8 cellular contexts compared by ENCODE assay signal in genomic region chr10:72625276-72625607, GRCh38. TPM values are rescaled to one million over a fixed set of nuclear protein-coding genes. Genes with fewer than 3 reads are reported as not detected.
A peak's percentile ranks its signal among the peaks of the same experiment; 100 is the strongest.
DNase-seq lines count a peak whose midpoint lies in the region; ATAC-seq, FAIRE-seq and TF ChIP-seq lines count a peak whose summit lies in the region.

No MANE protein-coding gene starts in this region.

- H3K27me3 ChIP-seq in ACC112 (ENCODE audit: insufficient read depth, low read length): no peaks in the 10 kb centered on the region
- H3K27me3 ChIP-seq in bronchial epithelial cell (ENCODE audit: control insufficient read depth, insufficient read depth, low read length): no peaks in the 10 kb centered on the region

- H2AFZ ChIP-seq in ACC112 (ENCODE audit: low read length, unreplicated experiment): peak overlapping the region; percentile 88

- TF ChIP-seq CTCF in bronchial epithelial cell (IDR thresholded peaks at IDR 0.05; ENCODE audit: insufficient read depth, low read length, severe bottlenecking) (no peak), mucosa of descending colon (IDR thresholded peaks at IDR 0.05) (no peak)

- intact Hi-C loops in mucosa of descending colon (cut with DNase I, micrococcal nuclease): no loop called here

- no peaks in the 10 kb centered on the region for H3K9me3 Mint-ChIP-seq in IgD-negative memory B cell

- DNase-seq in bronchial epithelial cell (ENCODE audit: low read depth) (no peak), mucosa of descending colon (no peak), AG08396 (ENCODE audit: low spot score) (no peak), NCI-H446 (lab: John Stamatoyannopoulos, UW) (no peak)
- no peak for DNase-seq in central memory CD4-positive, alpha-beta T cell

- H3K4me1 Mint-ChIP-seq in IgD-negative memory B cell: peaks cover 11 to 19% (median 12%) of the 10 kb centered on the region in 3 donors

- FAIRE-seq in bronchial epithelial cell (lab: Jason Lieb, UNC): no peak

- H3K36me3 Mint-ChIP-seq in IgD-negative memory B cell: peaks cover 3% of the 10 kb centered on the region

- peak overlapping the region; percentile 97 to 99 (median 98) for H3K4me3 Mint-ChIP-seq in IgD-negative memory B cell

- H3K27ac ChIP-seq in ACC112 (ENCODE audit: low read depth, low read length): peak overlapping the region; percentile 55

- H3K27ac Mint-ChIP-seq in IgD-negative memory B cell: peak overlapping the region; percentile 71 to 92 (median 83)

- H3K9me3 ChIP-seq in mucosa of descending colon: no peaks in the 10 kb centered on the region

- H3K79me2 ChIP-seq in ACC112 (ENCODE audit: control insufficient read depth, insufficient read depth, low read length, unreplicated experiment): peaks cover 36% of the 10 kb centered on the region

- ATAC-seq in mucosa of descending colon (peak; percentile 3), HG03025 (IDR thresholded peaks at IDR 0.05; ENCODE audit: low FRiP score, unreplicated experiment) (no peak)

- peak overlapping the region; percentile 97 for H3K4me3 ChIP-seq in ACC112 (ENCODE audit: low read depth, low read length)
- peak overlapping the region; percentile 98 for H3K4me3 ChIP-seq in bronchial epithelial cell (ENCODE audit: low read depth, low read length)
- H3K4me3 ChIP-seq in mucosa of descending colon: peak overlapping the region; percentile 43

- H3K4me1 ChIP-seq in ACC112 (ENCODE audit: control insufficient read depth, insufficient read depth, low read length, unreplicated experiment): peaks cover 5% of the 10 kb centered on the region
- no peaks in the 10 kb centered on the region for H3K4me1 ChIP-seq in mucosa of descending colon (ENCODE audit: low read depth)

- no peaks in the 10 kb centered on the region for H3K27me3 Mint-ChIP-seq in IgD-negative memory B cell

- H3K36me3 ChIP-seq in ACC112 (ENCODE audit: insufficient read depth, low read length): no peaks in the 10 kb centered on the region
- H3K36me3 ChIP-seq in bronchial epithelial cell (ENCODE audit: control insufficient read depth, insufficient read depth, low read length): no peaks in the 10 kb centered on the region
- H3K36me3 ChIP-seq in mucosa of descending colon (ENCODE audit: low read depth): no peaks in the 10 kb centered on the region

RNA-seq across cellular contexts. Expression of gene MICU1, which starts 0.6 kb away (rescaled TPM):
- 24.4 TPM for polyA plus RNA-seq in IgD-negative memory B cell
- 20.8 and 21.1 TPM in 2 replicates for total RNA-seq in bronchial epithelial cell
- 10 to 100 TPM; 38.6 to 45.3 (median 45.0) TPM for total RNA-seq in mucosa of descending colon

Comparison
In these comparisons a context has a peak if more than half of its experiments do, and no peak if none do; other contexts are left out.
1. H3K4me3 ChIP-seq: peak in every context shown above with its lines; median percentile 98 in bronchial epithelial cell; 97 in ACC112; 43 in mucosa of descending colon.